Comparison of ENCODE assay signal across 17 cellular contexts in genomic region chr15:87207251-87207650, GRCh38.
"Had no signal": no experiment of that assay in that cellular context is flagged by ENCODE, and none has a peak within 500 bp of the region (broad histone marks: within the 10 kb centered on the region; RNA-seq: fewer than 3 reads in every experiment).

No MANE protein-coding gene starts in this region.

- DNase-seq: effector CD4-positive, alpha-beta T cell; endodermal cell; gastrocnemius medialis; islet precursor cell; left ventricle myocardium inferior; lower lobe of right lung; mesendoderm; naive thymus-derived CD4-positive, alpha-beta T cell; nephron progenitor cell; right lobe of liver; stimulated activated CD4-positive, alpha-beta T cell treated with anti-CD3 and anti-CD28 coated beads, Interleukin-2, amount 100 ng/mL, for 24 hours; stimulated activated CD4-positive, alpha-beta T cell treated with anti-CD3 and anti-CD28 coated beads, Interleukin-4, amount 100 ng/mL, for 4 hours; stimulated activated naive CD4-positive, alpha-beta T cell; trophoblast cell had no signal

- H3K9ac ChIP-seq: parathyroid adenoma had no signal

- H3K9me3 ChIP-seq: gastrocnemius medialis, left ventricle myocardium inferior, lower lobe of right lung, prostate gland, right lobe of liver had no signal

- H3K4me1 ChIP-seq: gastrocnemius medialis, left ventricle myocardium inferior, lower lobe of right lung, parathyroid adenoma, prostate gland, right lobe of liver had no signal

- H3K27ac ChIP-seq: coronary artery, gastrocnemius medialis, left ventricle myocardium inferior, lower lobe of right lung, parathyroid adenoma, prostate gland, right lobe of liver had no signal

- H3K79me2 ChIP-seq: parathyroid adenoma had no signal

- H3K9me3 Mint-ChIP-seq: endodermal cell had no signal

- H3K27ac Mint-ChIP-seq: endodermal cell; naive thymus-derived CD4-positive, alpha-beta T cell; nephron progenitor cell had no signal

- H3K27me3 ChIP-seq: gastrocnemius medialis, right lobe of liver had no signal

- H3K4me3 ChIP-seq: coronary artery, gastrocnemius medialis, left ventricle myocardium inferior, lower lobe of right lung, prostate gland, right lobe of liver had no signal

- ATAC-seq: gastrocnemius medialis; lower lobe of right lung; naive thymus-derived CD4-positive, alpha-beta T cell; right lobe of liver had no signal

- H3K36me3 ChIP-seq: gastrocnemius medialis, left ventricle myocardium inferior, lower lobe of right lung, prostate gland, right lobe of liver had no signal

- H3K36me3 Mint-ChIP-seq: naive thymus-derived CD4-positive, alpha-beta T cell had no signal

- H2AFZ ChIP-seq: parathyroid adenoma had no signal

- H3K4me3 Mint-ChIP-seq: endodermal cell; naive thymus-derived CD4-positive, alpha-beta T cell; nephron progenitor cell had no signal

- H3K4me1 Mint-ChIP-seq: endodermal cell; naive thymus-derived CD4-positive, alpha-beta T cell had no signal
